ENCODE assay signal across 34 cellular contexts in genomic region chr6:120511712-120512111, GRCh38.
"Had no signal": no experiment of that assay in that cellular context is flagged by ENCODE, and none has a peak within 500 bp of the region (broad histone marks: within the 10 kb centered on the region; RNA-seq: fewer than 3 reads in every experiment).

No MANE protein-coding gene starts in this region.

- H3K36me3 ChIP-seq: MG63 had no signal

- H3K4me3 ChIP-seq: MG63 had no signal

- DNase-seq: Karpas-422, Kasumi-1, MG63, MM.1S, MV-4-11, NCI-H1048, NCI-H1092, NCI-H1092 treated with DMSO at 0.1 percent for 48 hours, NCI-H1105, NCI-H1105 treated with DMSO at 0.1 percent for 48 hours, NCI-H1417, NCI-H1417 treated with DMSO at 0.1 percent for 48 hours, NCI-H1436, NCI-H1436 treated with DMSO at 0.1 percent for 48 hours, NCI-H146, NCI-H1694, NCI-H1694 treated with DMSO at 0.1 percent for 48 hours, NCI-H187, NCI-H187 treated with DMSO at 0.1 percent for 48 hours, NCI-H1930, NCI-H2029, NCI-H2029 treated with DMSO at 0.1 percent for 48 hours, NCI-H2081, NCI-H2081 treated with DMSO at 0.1 percent for 48 hours, NCI-H2107, NCI-H2171, NCI-H2171 treated with DMSO at 0.1 percent for 48 hours, NCI-H2227 treated with DMSO at 0.1 percent for 48 hours, NCI-H226, NCI-H345, NCI-H446, NCI-H446 treated with DMSO at 0.1 percent for 48 hours, NCI-H510A had no signal

- H3K4me2 ChIP-seq: KMS-11 had no signal

- H3K27me3 ChIP-seq: MG63 had no signal

- H3K9me3 ChIP-seq: MG63 had no signal

- H3K27ac ChIP-seq: KMS-11 had no signal

- H3K9ac ChIP-seq: KMS-11 had no signal
